ENCODE assay signal across 1 cellular context in genomic region chr11:128884703-128885338, GRCh38.
TF ChIP-seq lines count a peak whose summit lies in the region.

No MANE protein-coding gene starts in this region.

TF ChIP-seq in GM12878, 131 proteins besides CTCF, POLR2A, EP300 and RAD21 (continued from another document):
- TF ChIP-seq FOXK2 (IDR thresholded peaks at IDR 0.05) (no peak), E4F1 (IDR thresholded peaks at IDR 0.05; ENCODE audit: borderline replicate concordance, partially characterized antibody) (no peak), BHLHE40 (IDR thresholded peaks at IDR 0.05; ENCODE audit: borderline replicate concordance in 1 of 2, low read depth in 2 of 2, low read length in 1 of 2) (peak in 1 of 2 experiments; percentile 16; a peak in 1 of 4 replicates), YY1 (IDR thresholded peaks at IDR 0.05; ENCODE audit: low read depth, low read length) (0 out of 2 replicates have a peak, but pooled peaks have one; percentile 22), ELK1 (IDR thresholded peaks at IDR 0.05; ENCODE audit: low read depth, low read length) (no peak), CUX1 (IDR thresholded peaks at IDR 0.05; ENCODE audit: insufficient replicate concordance, low read depth, low read length) (no peak), SKIL (IDR thresholded peaks at IDR 0.05; ENCODE audit: low read depth, poor library complexity, severe bottlenecking) (peak; percentile 36), SMARCA5 (IDR thresholded peaks at IDR 0.05) (no peak), ZZZ3 (IDR thresholded peaks at IDR 0.05; ENCODE audit: control insufficient read depth, insufficient read length, low read depth) (no peak), ZBTB11 (CRISPR knock-in tag; IDR thresholded peaks at IDR 0.05) (no peak), SP1 (IDR thresholded peaks at IDR 0.05; ENCODE audit: low read depth, low read length) (no peak), BACH1 (IDR thresholded peaks at IDR 0.05; ENCODE audit: borderline replicate concordance) (no peak), REST (IDR thresholded peaks at IDR 0.05; ENCODE audit: low read depth, low read length) (no peak), ZBTB4 (CRISPR knock-in tag; IDR thresholded peaks at IDR 0.05) (no peak), CEBPZ (IDR thresholded peaks at IDR 0.05; ENCODE audit: low read depth, low read length) (no peak), CEBPB (IDR thresholded peaks at IDR 0.05; ENCODE audit: borderline replicate concordance in 1 of 2, low read depth in 2 of 2, low read length in 2 of 2) (no peak), E2F4 (IDR thresholded peaks at IDR 0.05; ENCODE audit: low read depth, low read length) (no peak)
